1 cellular context compared by ENCODE assay signal in the genomic region with DNA sequence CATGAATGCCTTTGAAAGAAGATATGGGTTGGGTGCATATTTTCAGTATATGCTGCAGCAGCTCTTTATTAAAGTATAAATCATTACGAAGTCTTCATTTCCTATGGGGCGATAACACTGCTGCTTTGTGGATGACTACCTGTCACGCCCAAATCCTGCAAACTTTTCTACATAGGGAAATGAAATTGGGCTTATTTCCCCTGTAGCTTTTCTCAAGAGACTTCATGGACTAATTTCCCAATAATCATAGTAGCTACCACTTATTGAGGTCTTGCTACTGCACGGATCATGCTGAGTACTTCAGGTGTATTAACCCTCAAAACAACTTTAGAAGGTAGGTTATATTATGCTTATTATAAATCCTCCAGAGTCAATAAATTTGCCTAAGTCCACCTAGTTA.
TF ChIP-seq lines count a peak whose summit lies in the region.

No MANE protein-coding gene starts in this region.

TF ChIP-seq in HCT116, 20 proteins besides CTCF, POLR2A, EP300 and RAD21 (continued from another document):
- TF ChIP-seq YY1 (IDR thresholded peaks at IDR 0.05; ENCODE audit: extremely low read depth, insufficient replicate concordance, low read depth, low read length) (no peak), SRF (IDR thresholded peaks at IDR 0.05; ENCODE audit: low read depth) (no peak), EZH2 (IDR thresholded peaks at IDR 0.05) (no peak)
- TF ChIP-seq, protein P1, sequence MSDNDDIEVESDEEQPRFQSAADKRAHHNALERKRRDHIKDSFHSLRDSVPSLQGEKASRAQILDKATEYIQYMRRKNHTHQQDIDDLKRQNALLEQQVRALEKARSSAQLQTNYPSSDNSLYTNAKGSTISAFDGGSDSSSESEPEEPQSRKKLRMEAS (IDR thresholded peaks at IDR 0.05): no peak
